Comparison of ENCODE assay signal across 8 cellular contexts in the genomic region with DNA sequence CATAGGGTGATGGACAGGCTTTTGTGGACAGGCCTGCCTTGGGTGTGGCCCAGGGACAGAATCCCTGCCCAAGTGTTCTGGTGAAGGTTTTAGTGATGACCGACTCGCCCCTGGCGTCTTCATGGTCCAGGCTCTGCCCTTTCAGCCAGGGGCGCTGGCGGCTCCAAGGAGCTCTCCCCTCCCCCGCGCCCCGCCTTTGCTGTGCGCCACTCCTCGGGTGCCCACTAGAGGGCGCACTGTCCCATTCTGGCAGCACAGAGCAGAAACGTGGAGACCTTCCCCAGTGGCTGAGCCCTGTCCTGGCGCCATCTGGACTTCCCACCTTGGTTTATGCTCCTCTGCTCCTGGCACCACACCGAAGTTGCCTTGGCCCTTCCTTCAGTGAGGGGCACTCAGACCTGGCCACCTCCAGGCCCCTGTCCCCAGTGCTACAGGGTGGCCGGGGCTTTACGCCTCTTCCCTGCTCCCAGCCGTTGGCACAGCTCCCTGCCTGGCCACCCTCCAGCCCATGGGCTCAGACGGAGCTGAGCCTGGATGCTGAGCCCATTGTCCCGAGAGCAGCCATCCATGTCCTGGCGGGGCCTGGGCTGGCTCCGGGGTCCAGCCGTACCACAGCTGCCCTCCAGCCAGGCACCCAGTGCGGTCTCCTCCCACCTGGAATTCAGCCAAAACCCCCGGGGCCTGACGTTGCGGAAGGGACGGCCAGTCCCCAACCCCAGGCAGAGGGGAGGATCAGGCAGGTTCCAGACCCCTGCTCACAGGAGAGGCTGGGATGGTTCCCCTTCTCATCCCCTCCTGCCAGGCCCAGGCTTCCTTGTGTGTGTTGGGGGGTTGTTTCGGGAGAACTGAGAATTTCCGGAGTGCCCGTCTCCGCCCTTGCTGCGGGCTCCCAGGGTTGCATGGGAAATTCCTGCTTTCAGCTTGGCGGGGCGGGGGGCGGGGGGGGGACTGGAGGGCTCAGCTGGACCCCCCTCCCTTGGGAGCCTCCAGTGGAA. TPM values are rescaled to one million over a fixed set of nuclear protein-coding genes. Genes with fewer than 3 reads are reported as not detected.
DNase-seq lines count a peak whose midpoint lies in the region; ATAC-seq and TF ChIP-seq lines count a peak whose summit lies in the region.

No MANE protein-coding gene starts in this region.

- POLR2A ChIA-PET in activated CD8-positive, alpha-beta T cell treated with anti-CD3 and anti-CD28 coated beads for 36 hours (lab: Charles Lee), result interaction anchor here (0.8 to 3.2 kb wide), 5 partner anchors 9 to 82 kb away, joined by 4 to 24 read pairs (median 7); a partner anchor contains a TSS

- no peaks in the 10 kb centered on the region for H3K36me3 ChIP-seq in ectodermal cell (ENCODE audit: control insufficient read depth, insufficient read depth, low read length)

- peaks cover 2% of the 10 kb centered on the region for H3K36me3 Mint-ChIP-seq in activated CD8-positive, alpha-beta T cell treated with anti-CD3 and anti-CD28 coated beads for 36 hours (ENCODE audit: low read depth)

- CTCF ChIA-PET in activated CD8-positive, alpha-beta T cell treated with anti-CD3 and anti-CD28 coated beads for 36 hours (lab: Charles Lee), result interaction anchor here (0.6 to 2.9 kb wide), 34 partner anchors 9 to 349 kb away, joined by 3 to 80 read pairs (median 4); a partner anchor contains a TSS

- H3K9me3 ChIP-seq in ectodermal cell (ENCODE audit: control insufficient read depth, low read length), result no peaks in the 10 kb centered on the region

- H3K9me3 Mint-ChIP-seq in activated CD8-positive, alpha-beta T cell treated with anti-CD3 and anti-CD28 coated beads for 36 hours, result no peaks in the 10 kb centered on the region

- H3K27me3 Mint-ChIP-seq in activated CD8-positive, alpha-beta T cell treated with anti-CD3 and anti-CD28 coated beads for 36 hours, result peaks cover 21% of the 10 kb centered on the region

- peak; percentile 99 for TF ChIP-seq CTCF in AG09309 (IDR thresholded peaks at IDR 0.05; ENCODE audit: control insufficient read depth, insufficient read depth, low read depth, low read length, missing control alignments)
- peak; percentile 93 for TF ChIP-seq CTCF in activated CD8-positive, alpha-beta T cell treated with anti-CD3 and anti-CD28 coated beads for 36 hours (IDR thresholded peaks at IDR 0.05)

- peaks cover 52% of the 10 kb centered on the region for H3K4me1 Mint-ChIP-seq in activated CD8-positive, alpha-beta T cell treated with anti-CD3 and anti-CD28 coated beads for 36 hours (ENCODE audit: low read depth)

- H3K4me1 ChIP-seq in ectodermal cell (ENCODE audit: control insufficient read depth, insufficient read depth, low read length), result peaks cover 47% of the 10 kb centered on the region

- peaks cover 85% of the 10 kb centered on the region for H3K27me3 ChIP-seq in ectodermal cell (ENCODE audit: control insufficient read depth, insufficient read depth, low read length, poor library complexity, severe bottlenecking)

- intact Hi-C loops in activated CD8-positive, alpha-beta T cell treated with anti-CD3 and anti-CD28 coated beads for 36 hours (cut with micrococcal nuclease), result no loop called here

- peak overlapping the region; percentile 96 for H3K27ac Mint-ChIP-seq in activated CD8-positive, alpha-beta T cell treated with anti-CD3 and anti-CD28 coated beads for 36 hours

- H3K4me3 ChIP-seq in AG09309 (ENCODE audit: control insufficient read depth, low read depth, low read length), result peak overlapping the region; percentile 55
- H3K4me3 ChIP-seq in ectodermal cell (ENCODE audit: insufficient read depth, low read depth, low read length), result peak overlapping the region; percentile 29

- H3K27ac ChIP-seq in ectodermal cell (ENCODE audit: insufficient read depth, low read depth, low read length, poor library complexity, severe bottlenecking), result peak overlapping the region; percentile 71

- 12 to 13% methylated on average over 35 of the region's 35 CpGs for WGBS in ectodermal cell, 2 experiments

- DNase-seq in AG09309 (ENCODE audit: low read depth) (peak; percentile 31), HK-2 (ENCODE audit: unreplicated experiment) (peak; percentile 95), NCI-H82 treated with DMSO at 0.1 percent for 48 hours (lab: John Stamatoyannopoulos, UW; ENCODE audit: unreplicated experiment) (peak; percentile 48), lung microvascular endothelial cell (ENCODE audit: low read depth in 2 of 2) (peak; percentile 91 to 92)
- peak; percentile 92 for DNase-seq in activated CD8-positive, alpha-beta T cell treated with anti-CD3 and anti-CD28 coated beads for 36 hours
- DNase-seq in stimulated activated CD8-positive, alpha-beta memory T cell treated with anti-CD3 and anti-CD28 coated beads, Interleukin-12 subunit alpha, Interleukin-12 subunit beta, amount 100 ng/mL, for 1 hour (ENCODE audit: low read depth), result peak; percentile 85

- peak; percentile 42 for ATAC-seq in GM19043 (IDR thresholded peaks at IDR 0.05; ENCODE audit: low read depth, unreplicated experiment)
- peak; percentile 68 for ATAC-seq in activated CD8-positive, alpha-beta T cell treated with anti-CD3 and anti-CD28 coated beads for 36 hours

- peak overlapping the region; percentile 65 for H3K4me3 Mint-ChIP-seq in activated CD8-positive, alpha-beta T cell treated with anti-CD3 and anti-CD28 coated beads for 36 hours

RNA-seq across cellular contexts. Expression of a gene that starts 5.6 kb away (rescaled TPM):
- 10 to 100 TPM; 93.9 to 95.7 TPM for total RNA-seq in activated CD8-positive, alpha-beta T cell treated with anti-CD3 and anti-CD28 coated beads for 36 hours
- polyA plus RNA-seq in ectodermal cell (2013, experiment 1 of 4), result 46.7 TPM
- 41.5 TPM for polyA plus RNA-seq in ectodermal cell (2013, experiment 2 of 4)
- polyA plus RNA-seq in ectodermal cell (2013, experiment 3 of 4), result 52.7 TPM
- 54.8 TPM for polyA plus RNA-seq in ectodermal cell (2013, experiment 4 of 4)
- 0.44 TPM in 1 of 2 replicates, not detected in the other for total RNA-seq in lung microvascular endothelial cell

RNA-seq across cellular contexts. Expression of a gene that starts 6.5 kb away (rescaled TPM):
- under 1 TPM in 1 of 2 experiments, not detected in 1; 0.45 TPM for total RNA-seq in activated CD8-positive, alpha-beta T cell treated with anti-CD3 and anti-CD28 coated beads for 36 hours
- polyA plus RNA-seq in ectodermal cell (2013, experiment 1 of 4), result 11.8 TPM
- 14.1 TPM for polyA plus RNA-seq in ectodermal cell (2013, experiment 2 of 4)
- 14.0 TPM for polyA plus RNA-seq in ectodermal cell (2013, experiment 3 of 4)
- polyA plus RNA-seq in ectodermal cell (2013, experiment 4 of 4), result 16.4 TPM
- 130 and 152 TPM in 2 replicates for total RNA-seq in lung microvascular endothelial cell

RNA-seq across cellular contexts. Expression of a gene that starts 9.9 kb away (rescaled TPM):
- 10 to 100 TPM; 30.1 to 31.1 TPM for total RNA-seq in activated CD8-positive, alpha-beta T cell treated with anti-CD3 and anti-CD28 coated beads for 36 hours
- 22.9 TPM for polyA plus RNA-seq in ectodermal cell (2013, experiment 1 of 4)
- 21.7 TPM for polyA plus RNA-seq in ectodermal cell (2013, experiment 2 of 4)
- 16.6 TPM for polyA plus RNA-seq in ectodermal cell (2013, experiment 3 of 4)
- polyA plus RNA-seq in ectodermal cell (2013, experiment 4 of 4), result 19.7 TPM
- total RNA-seq in lung microvascular endothelial cell, result 2.8 and 5.7 TPM in 2 replicates

RNA-seq across cellular contexts. Expression of a gene that starts 45.3 kb away (rescaled TPM):
- 10 to 100 TPM; 12.0 to 12.1 TPM for total RNA-seq in activated CD8-positive, alpha-beta T cell treated with anti-CD3 and anti-CD28 coated beads for 36 hours
- polyA plus RNA-seq in ectodermal cell (2013, experiment 1 of 4), result 2.3 TPM
- 2.5 TPM for polyA plus RNA-seq in ectodermal cell (2013, experiment 2 of 4)
- 4.1 TPM for polyA plus RNA-seq in ectodermal cell (2013, experiment 3 of 4)
- polyA plus RNA-seq in ectodermal cell (2013, experiment 4 of 4), result 3.8 TPM
- 5.8 and 6.5 TPM in 2 replicates for total RNA-seq in lung microvascular endothelial cell

Comparison
In these comparisons a context has a peak if more than half of its experiments do, and no peak if none do; other contexts are left out.
1. Peak in every context shown above with its lines: DNase-seq, ATAC-seq, H3K4me3 ChIP-seq and H3K27ac ChIP-seq.
2. DNase-seq: peak in every context shown above with its lines; median percentile 95 in HK-2; 92 in activated CD8-positive, alpha-beta T cell treated with anti-CD3 and anti-CD28 coated beads for 36 hours; 92 in lung microvascular endothelial cell; 85 in stimulated activated CD8-positive, alpha-beta memory T cell treated with anti-CD3 and anti-CD28 coated beads, Interleukin-12 subunit alpha, Interleukin-12 subunit beta, amount 100 ng/mL, for 1 hour; 48 in NCI-H82 treated with DMSO at 0.1 percent for 48 hours; 31 in AG09309.
3. RNA of a gene that starts 5.6 kb away (total RNA-seq): 93.9 to 95.7 TPM in activated CD8-positive, alpha-beta T cell treated with anti-CD3 and anti-CD28 coated beads for 36 hours; 0.44 TPM in lung microvascular endothelial cell; every median in the first group is over 10 times any median in the second.
4. RNA of a gene that starts 6.5 kb away (total RNA-seq): 130 to 152 TPM in lung microvascular endothelial cell; 0.45 TPM in activated CD8-positive, alpha-beta T cell treated with anti-CD3 and anti-CD28 coated beads for 36 hours; every median in the first group is over 10 times any median in the second.